Comparison of ENCODE assay signal across 22 cellular contexts in genomic region chr16:54126907-54127306, GRCh38.
"Had no signal": no experiment of that assay in that cellular context is flagged by ENCODE, and none has a peak within 500 bp of the region (broad histone marks: within the 10 kb centered on the region; RNA-seq: fewer than 3 reads in every experiment).

No MANE protein-coding gene starts in this region.

- DNase-seq: dermis blood vessel endothelial cell; effector memory CD8-positive, alpha-beta T cell; foreskin fibroblast; gastrocnemius medialis; head of caudate nucleus; kidney; mesenchymal stem cell; naive thymus-derived CD8-positive, alpha-beta T cell; nephron progenitor cell; nucleus accumbens; sigmoid colon; stimulated activated CD4-positive, alpha-beta T cell treated with anti-CD3 and anti-CD28 coated beads, Interleukin-2, amount 100 ng/mL, for 24 hours; stimulated activated CD4-positive, alpha-beta T cell treated with anti-CD3 and anti-CD28 coated beads, Interleukin-4, amount 100 ng/mL, for 24 hours; stimulated activated naive CD4-positive, alpha-beta T cell treated with Interleukin-2 at 50 U/mL for 16 hours; stomach; thyroid gland had no signal

- H3K27ac Mint-ChIP-seq: effector memory CD8-positive, alpha-beta T cell; nephron progenitor cell; stimulated activated effector memory CD8-positive, alpha-beta T cell treated with anti-CD3 and anti-CD28 coated beads, Interleukin-12 subunit alpha, Interleukin-12 subunit beta, amount 100 ng/mL, for 72 hours; type B pancreatic cell had no signal

- H3K27me3 ChIP-seq: gastrocnemius medialis, right atrium auricular region, sigmoid colon, stomach, thyroid gland had no signal

- H3K4me3 Mint-ChIP-seq: effector memory CD8-positive, alpha-beta T cell; naive thymus-derived CD8-positive, alpha-beta T cell; nephron progenitor cell; stimulated activated effector memory CD8-positive, alpha-beta T cell treated with anti-CD3 and anti-CD28 coated beads, Interleukin-12 subunit alpha, Interleukin-12 subunit beta, amount 100 ng/mL, for 72 hours; type B pancreatic cell had no signal

- H3K9me3 ChIP-seq: gastrocnemius medialis, prostate gland, sigmoid colon, stomach, thyroid gland had no signal

- H3K9me3 Mint-ChIP-seq: effector memory CD8-positive, alpha-beta T cell; stimulated activated effector memory CD8-positive, alpha-beta T cell treated with anti-CD3 and anti-CD28 coated beads, Interleukin-12 subunit alpha, Interleukin-12 subunit beta, amount 100 ng/mL, for 72 hours had no signal

- ATAC-seq: effector memory CD8-positive, alpha-beta T cell; gastrocnemius medialis; left lobe of liver; naive thymus-derived CD8-positive, alpha-beta T cell; stimulated activated effector memory CD8-positive, alpha-beta T cell treated with anti-CD3 and anti-CD28 coated beads, Interleukin-12 subunit alpha, Interleukin-12 subunit beta, amount 100 ng/mL, for 72 hours had no signal

- H3K36me3 ChIP-seq: gastrocnemius medialis, prostate gland, right atrium auricular region, sigmoid colon, stomach, thyroid gland had no signal

- H3K4me3 ChIP-seq: coronary artery, gastrocnemius medialis, prostate gland, right atrium auricular region, sigmoid colon, stomach, thyroid gland had no signal

- H3K36me3 Mint-ChIP-seq: naive thymus-derived CD8-positive, alpha-beta T cell; stimulated activated effector memory CD8-positive, alpha-beta T cell treated with anti-CD3 and anti-CD28 coated beads, Interleukin-12 subunit alpha, Interleukin-12 subunit beta, amount 100 ng/mL, for 72 hours; type B pancreatic cell had no signal

- H3K27ac ChIP-seq: coronary artery, gastrocnemius medialis, prostate gland, right atrium auricular region, sigmoid colon, stomach, thyroid gland had no signal

- H3K4me1 ChIP-seq: gastrocnemius medialis, prostate gland, right atrium auricular region, sigmoid colon, stomach, thyroid gland had no signal
